In the genomic region with DNA sequence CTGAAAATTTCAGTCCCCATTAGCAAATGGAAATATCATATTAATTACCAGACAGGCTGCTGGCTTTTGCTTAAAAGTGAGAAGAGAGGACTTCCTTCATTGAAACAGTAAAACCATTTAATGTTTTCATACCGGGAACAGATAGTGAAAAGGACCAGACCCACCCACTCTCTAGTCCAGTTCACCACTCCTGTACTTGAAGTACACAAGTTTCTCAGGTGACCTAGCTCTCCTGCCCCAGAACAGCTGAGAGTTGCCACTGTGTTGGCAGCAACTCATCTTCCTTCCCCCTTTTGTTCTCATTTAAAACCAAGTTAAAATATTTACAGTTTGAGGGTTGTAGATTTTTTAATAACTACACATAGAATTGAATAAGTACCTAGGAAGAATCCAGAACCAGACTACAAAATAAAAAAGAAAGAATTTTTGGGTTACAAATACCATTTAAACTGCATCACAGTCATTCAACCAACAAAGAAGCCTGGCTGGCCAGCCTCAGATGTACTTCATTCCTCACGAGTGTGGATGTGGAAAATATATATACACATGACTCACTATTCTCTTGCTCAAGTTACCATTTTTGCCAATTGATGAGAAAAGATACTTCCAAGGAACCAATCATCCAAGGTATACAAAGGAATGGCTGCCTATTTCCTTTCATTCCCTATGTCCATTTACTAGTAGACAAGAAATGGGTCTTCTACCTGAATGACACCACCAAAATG, we compare ENCODE assay signal across 13 cellular contexts.
DNase-seq lines count a peak whose midpoint lies in the region; ATAC-seq, FAIRE-seq and TF ChIP-seq lines count a peak whose summit lies in the region.
"Had no signal": no experiment of that assay in that cellular context is flagged by ENCODE, and none has a peak within 500 bp of the region (broad histone marks: within the 10 kb centered on the region; RNA-seq: fewer than 3 reads in every experiment).

No MANE protein-coding gene starts in this region.

- H3K36me3 ChIP-seq in breast epithelium: no peaks in the 10 kb centered on the region

- no TSS peak for BruUV-seq in MCF 10A (replicated peaks; lab: Mats Ljungman, UMichigan)

- no peaks in the 10 kb centered on the region for H3K9me3 Mint-ChIP-seq in MCF 10A (ENCODE audit: unreplicated experiment)
- peaks cover 4% of the 10 kb centered on the region for H3K9me3 Mint-ChIP-seq in stimulated activated memory B cell treated with anti-CD40 and anti-IgM and Interleukin-4, amounts not matched to agents 10 μg/mL and 1 μg/mL and 100 μg/mL, for 72 hours

- no peak overlapping the region for H3K27ac ChIP-seq in breast epithelium

- H3K27ac Mint-ChIP-seq in MCF 10A (ENCODE audit: low read depth, unreplicated experiment): no peak overlapping the region
- H3K27ac Mint-ChIP-seq in stimulated activated memory B cell treated with anti-CD40 and anti-IgM and Interleukin-4, amounts not matched to agents 10 μg/mL and 1 μg/mL and 100 μg/mL, for 72 hours: no peak overlapping the region
- H3K27ac Mint-ChIP-seq: activated naive CD8-positive, alpha-beta T cell; T-cell had no signal

- TF ChIP-seq CTCF in MCF 10A (IDR thresholded peaks at IDR 0.05; ENCODE audit: unreplicated experiment) (no peak), breast epithelium (IDR thresholded peaks at IDR 0.05) (no peak), fibroblast of mammary gland (conservative IDR thresholded peaks at IDR 0.05; ENCODE audit: control insufficient read depth, insufficient read depth, low read depth, low read length) (no peak)

- CTCF ChIA-PET in MCF 10A (lab: Yijun Ruan, JAX): no interaction called here

- H3K4me3 Mint-ChIP-seq in MCF 10A (ENCODE audit: unreplicated experiment): no peak overlapping the region
- no peak overlapping the region for H3K4me3 Mint-ChIP-seq in stimulated activated memory B cell treated with anti-CD40 and anti-IgM and Interleukin-4, amounts not matched to agents 10 μg/mL and 1 μg/mL and 100 μg/mL, for 72 hours
- H3K4me3 Mint-ChIP-seq: activated naive CD8-positive, alpha-beta T cell; T-cell had no signal

- TF ChIP-seq POLR2A in breast epithelium (IDR thresholded peaks at IDR 0.05): no peak

- H3K36me3 Mint-ChIP-seq in MCF 10A (ENCODE audit: insufficient read depth, unreplicated experiment): no peaks in the 10 kb centered on the region
- peaks cover 27% of the 10 kb centered on the region for H3K36me3 Mint-ChIP-seq in stimulated activated memory B cell treated with anti-CD40 and anti-IgM and Interleukin-4, amounts not matched to agents 10 μg/mL and 1 μg/mL and 100 μg/mL, for 72 hours

- H3K27me3 ChIP-seq in breast epithelium: no peaks in the 10 kb centered on the region

- FAIRE-seq in RCC 7860 (lab: Jason Lieb, UNC): no peak

- H3K27me3 Mint-ChIP-seq in MCF 10A (ENCODE audit: insufficient read depth, unreplicated experiment): no peaks in the 10 kb centered on the region
- H3K27me3 Mint-ChIP-seq in stimulated activated memory B cell treated with anti-CD40 and anti-IgM and Interleukin-4, amounts not matched to agents 10 μg/mL and 1 μg/mL and 100 μg/mL, for 72 hours: no peaks in the 10 kb centered on the region
- H3K27me3 Mint-ChIP-seq: activated naive CD8-positive, alpha-beta T cell; naive thymus-derived CD8-positive, alpha-beta T cell; T-cell had no signal

- no peaks in the 10 kb centered on the region for H3K4me1 Mint-ChIP-seq in MCF 10A (ENCODE audit: insufficient read depth, unreplicated experiment)
- H3K4me1 Mint-ChIP-seq in stimulated activated memory B cell treated with anti-CD40 and anti-IgM and Interleukin-4, amounts not matched to agents 10 μg/mL and 1 μg/mL and 100 μg/mL, for 72 hours: peaks cover 23% of the 10 kb centered on the region

- H3K4me3 ChIP-seq in breast epithelium: no peak overlapping the region
- H3K4me3 ChIP-seq in fibroblast of mammary gland (ENCODE audit: control insufficient read depth, low read depth, low read length): no peak overlapping the region

- intact Hi-C loops in MCF 10A (cut with micrococcal nuclease) (no loop called here), breast epithelium (cut with DNase I; ENCODE audit: low total_unique reads) (no loop called here)

- peak; percentile 23 for DNase-seq in MCF 10A (ENCODE audit: unreplicated experiment)
- DNase-seq in breast epithelium (ENCODE audit: low spot score in 2 of 2): no peak
- peak; percentile 26 for DNase-seq in RCC 7860 (ENCODE audit: low spot score)
- peak; percentile 84 for DNase-seq in fibroblast of mammary gland (ENCODE audit: low read depth)
- DNase-seq in C1 segment of cervical spinal cord (lab: John Stamatoyannopoulos, UW): no peak
- DNase-seq in stimulated activated naive CD4-positive, alpha-beta T cell (lab: John Stamatoyannopoulos, UW): no peak
- no peak for DNase-seq in SKM-1 (lab: John Stamatoyannopoulos, UW; ENCODE audit: unreplicated experiment)
- DNase-seq: activated CD4-positive, alpha-beta T cell treated with anti-CD3 and anti-CD28 coated beads, Interleukin-2, amount 50 U/mL, for 1 hour; naive thymus-derived CD8-positive, alpha-beta T cell; NCI-H1048; T-cell had no signal

- POLR2A ChIA-PET in MCF 10A (lab: Yijun Ruan, JAX): interaction anchor here (1.0 kb wide), 1 partner anchor 11 kb away, joined by 3 read pairs; no protein-coding TSS in a partner anchor

- no peaks in the 10 kb centered on the region for H3K4me1 ChIP-seq in breast epithelium

- ATAC-seq in stimulated activated memory B cell treated with anti-CD40 and anti-IgM and Interleukin-4, amounts not matched to agents 10 μg/mL and 1 μg/mL and 100 μg/mL, for 72 hours: no peak
- ATAC-seq: naive thymus-derived CD8-positive, alpha-beta T cell; T-cell had no signal

- no peaks in the 10 kb centered on the region for H3K9me3 ChIP-seq in breast epithelium

Comparison
In these comparisons a context has a peak if more than half of its experiments do, and no peak if none do; other contexts are left out.
1. DNase-seq: peak in MCF 10A (single experiment), RCC 7860 (single experiment) and fibroblast of mammary gland (single experiment); none in breast epithelium (0 of 2), C1 segment of cervical spinal cord (0 of 14), stimulated activated naive CD4-positive, alpha-beta T cell (0 of 6) and SKM-1 (single experiment).